Comparison of ENCODE assay signal across 9 cellular contexts in genomic region chr11:128686045-128686741, GRCh38. TPM values are rescaled to one million over a fixed set of nuclear protein-coding genes. Genes with fewer than 3 reads are reported as not detected.
DNase-seq lines count a peak whose midpoint lies in the region; ATAC-seq lines count a peak whose summit lies in the region.
"Had no signal": no experiment of that assay in that cellular context is flagged by ENCODE, and none has a peak within 500 bp of the region (broad histone marks: within the 10 kb centered on the region; RNA-seq: fewer than 3 reads in every experiment).

No MANE protein-coding gene starts in this region.

- peak overlapping the region in 2 of 3 donors; percentile 69 to 91 for H3K27ac Mint-ChIP-seq in CD4-positive, CD25-positive, alpha-beta regulatory T cell
- H3K27ac Mint-ChIP-seq in activated T-cell treated with anti-CD3 and anti-CD28 coated beads, Interleukin-2, amount 50 U/mL, for 72 hours = no peak overlapping the region

- H4K5ac ChIP-seq in mesendoderm (ENCODE audit: low read length) = no peak overlapping the region

- H3K9me3 Mint-ChIP-seq in CD4-positive, CD25-positive, alpha-beta regulatory T cell = peaks cover 0 to 8% (median 0%) of the 10 kb centered on the region in 7 donors
- H3K9me3 Mint-ChIP-seq in activated T-cell treated with anti-CD3 and anti-CD28 coated beads, Interleukin-2, amount 50 U/mL, for 72 hours = no peaks in the 10 kb centered on the region

- no peak overlapping the region for H3K27ac ChIP-seq in CD4-positive, CD25-positive, alpha-beta regulatory T cell (ENCODE audit: insufficient read depth, low read length, poor library complexity, severe bottlenecking)
- H3K27ac ChIP-seq in mesendoderm (ENCODE audit: low read depth, low read length) (no peak overlapping the region), Karpas-422 (ENCODE audit: low read length) (no peak overlapping the region)

- H3K4ac ChIP-seq in mesendoderm (ENCODE audit: low read depth, low read length) = no peak overlapping the region

- peaks cover 7 to 52% (median 20%) of the 10 kb centered on the region in 4 donors for H3K4me1 Mint-ChIP-seq in CD4-positive, CD25-positive, alpha-beta regulatory T cell
- H3K4me1 Mint-ChIP-seq in activated T-cell treated with anti-CD3 and anti-CD28 coated beads, Interleukin-2, amount 50 U/mL, for 72 hours (ENCODE audit: low read depth) = peaks cover 36% of the 10 kb centered on the region

- H4K8ac ChIP-seq in mesendoderm (ENCODE audit: low read depth, low read length) = no peak overlapping the region

- no peak overlapping the region for H2AK5ac ChIP-seq in mesendoderm (ENCODE audit: low read length)

- intact Hi-C loops in head of caudate nucleus (cut with DNase I) = no loop called here

- H3K4me2 ChIP-seq in mesendoderm (ENCODE audit: low read length) = peak overlapping the region; percentile 18
- H3K4me2 ChIP-seq in Karpas-422 (ENCODE audit: low read depth, low read length, poor library complexity, severe bottlenecking) = no peak overlapping the region

- peaks cover 68% of the 10 kb centered on the region for H3K27me3 Mint-ChIP-seq in CD4-positive, CD25-positive, alpha-beta regulatory T cell
- H3K27me3 Mint-ChIP-seq in activated T-cell treated with anti-CD3 and anti-CD28 coated beads, Interleukin-2, amount 50 U/mL, for 72 hours (ENCODE audit: low read depth) = peaks cover 52% of the 10 kb centered on the region

- H3K36me3 ChIP-seq in CD4-positive, CD25-positive, alpha-beta regulatory T cell (ENCODE audit: control insufficient read depth, insufficient read depth, low read length) = no peaks in the 10 kb centered on the region
- H3K36me3 ChIP-seq in mesendoderm (ENCODE audit: control insufficient read depth, insufficient read depth, low read length) (no peaks in the 10 kb centered on the region), Karpas-422 (ENCODE audit: insufficient read depth, low read length) (no peaks in the 10 kb centered on the region)

- H3K9ac ChIP-seq in mesendoderm (ENCODE audit: low read length) (peak overlapping the region; percentile 13), Karpas-422 (ENCODE audit: low read length) (no peak overlapping the region)

- peaks cover 29% of the 10 kb centered on the region for H3K4me1 ChIP-seq in CD4-positive, CD25-positive, alpha-beta regulatory T cell (ENCODE audit: control insufficient read depth, insufficient read depth, low read length, poor library complexity, severe bottlenecking)
- peaks cover 13% of the 10 kb centered on the region for H3K4me1 ChIP-seq in mesendoderm (ENCODE audit: control insufficient read depth, low read depth, low read length)
- no peaks in the 10 kb centered on the region for H3K4me1 ChIP-seq in Karpas-422 (ENCODE audit: low read length)

- ATAC-seq in CD4-positive, CD25-positive, alpha-beta regulatory T cell (ENCODE audit: low read depth in 2 of 2) = peak in 1 of 2 donors; percentile 33
- peak; percentile 21 for ATAC-seq in GM21786 (IDR thresholded peaks at IDR 0.05; ENCODE audit: unreplicated experiment)
- peak; percentile 33 to 37 for ATAC-seq in activated T-cell treated with anti-CD3 and anti-CD28 coated beads, Interleukin-2, amount 50 U/mL, for 72 hours (replicated peaks in 1 of 2)

- H4K20me1 ChIP-seq in Karpas-422 (ENCODE audit: insufficient read depth, low read depth, low read length) = no peaks in the 10 kb centered on the region

- H3K9me3 ChIP-seq in CD4-positive, CD25-positive, alpha-beta regulatory T cell (ENCODE audit: control insufficient read depth in 2 of 2, low read length in 2 of 2) = no peaks in the 10 kb centered on the region
- H3K9me3 ChIP-seq in Karpas-422 (ENCODE audit: low read length) = no peaks in the 10 kb centered on the region

- no peaks in the 10 kb centered on the region for H3K79me2 ChIP-seq in mesendoderm (ENCODE audit: control insufficient read depth, insufficient read depth, low read length)
- H3K79me2 ChIP-seq in Karpas-422 (ENCODE audit: low read length) = no peaks in the 10 kb centered on the region

- H2BK120ac ChIP-seq in mesendoderm (ENCODE audit: low read depth, low read length) = no peak overlapping the region

- peak in 1 of 3 donors; percentile 26 for DNase-seq in CD4-positive, CD25-positive, alpha-beta regulatory T cell
- DNase-seq in activated T-cell treated with anti-CD3 and anti-CD28 coated beads, Interleukin-2, amount 50 U/mL, for 72 hours = no peak
- DNase-seq in mesendoderm (peak; percentile 41), head of caudate nucleus (no peak), Karpas-422 (no peak), NCI-H69 (lab: John Stamatoyannopoulos, UW) (no peak), NCI-H128 (lab: John Stamatoyannopoulos, UW; ENCODE audit: unreplicated experiment) (no peak)
- DNase-seq: foreskin melanocyte had no signal

- no peak overlapping the region for H2AFZ ChIP-seq in Karpas-422 (ENCODE audit: low read length)

- no peaks in the 10 kb centered on the region for H3K9me2 ChIP-seq in Karpas-422 (replicated peaks; ENCODE audit: insufficient read depth, low read length)

- WGBS in mesendoderm (ENCODE audit: extremely low coverage, insufficient coverage, low lambda C conversion rate) = no CpG with 5 or more reads among the region's 32 CpGs

- H3K4me3 Mint-ChIP-seq in CD4-positive, CD25-positive, alpha-beta regulatory T cell = peak overlapping the region; percentile 82 to 88 (median 82)
- H3K4me3 Mint-ChIP-seq in activated T-cell treated with anti-CD3 and anti-CD28 coated beads, Interleukin-2, amount 50 U/mL, for 72 hours = peak overlapping the region; percentile 81 to 89

- H3K18ac ChIP-seq in mesendoderm (ENCODE audit: low read length) = no peak overlapping the region

- peak overlapping the region; percentile 19 for H3K4me3 ChIP-seq in CD4-positive, CD25-positive, alpha-beta regulatory T cell (ENCODE audit: low read depth, low read length)
- H3K4me3 ChIP-seq in mesendoderm (ENCODE audit: low read length) (peak overlapping the region; percentile 6), Karpas-422 (ENCODE audit: low read length) (no peak overlapping the region)

- no peaks in the 10 kb centered on the region for H3K79me1 ChIP-seq in mesendoderm (ENCODE audit: low read length)

- H3K56ac ChIP-seq in mesendoderm (ENCODE audit: low read length) = peak overlapping the region; percentile 54

- no peak overlapping the region for H2BK5ac ChIP-seq in mesendoderm (ENCODE audit: low read length)

- H3K36me3 Mint-ChIP-seq in CD4-positive, CD25-positive, alpha-beta regulatory T cell = no peaks in the 10 kb centered on the region
- H3K36me3 Mint-ChIP-seq in activated T-cell treated with anti-CD3 and anti-CD28 coated beads, Interleukin-2, amount 50 U/mL, for 72 hours (ENCODE audit: insufficient read depth in 2 of 2) = no peaks in the 10 kb centered on the region

- no peak overlapping the region for H2BK15ac ChIP-seq in mesendoderm (replicated peaks; ENCODE audit: low read depth)

- H3K23ac ChIP-seq in mesendoderm (ENCODE audit: low read length) = no peak overlapping the region

- H3K27me3 ChIP-seq in CD4-positive, CD25-positive, alpha-beta regulatory T cell (ENCODE audit: control insufficient read depth, insufficient read depth, low read length) = peaks cover 19% of the 10 kb centered on the region
- H3K27me3 ChIP-seq in mesendoderm (ENCODE audit: insufficient read depth, low read length, poor library complexity) (peaks cover 67% of the 10 kb centered on the region), Karpas-422 (ENCODE audit: low read length) (no peaks in the 10 kb centered on the region)

RNA-seq across cellular contexts. Expression of gene FLI1, which starts 7.7 kb away (rescaled TPM):
- total RNA-seq in CD4-positive, CD25-positive, alpha-beta regulatory T cell = 119 TPM
- polyA plus RNA-seq in CD4-positive, CD25-positive, alpha-beta regulatory T cell = 10 to 100 TPM; 58.0 to 72.6 (median 65.5) TPM
- total RNA-seq in activated T-cell treated with anti-CD3 and anti-CD28 coated beads, Interleukin-2, amount 50 U/mL, for 72 hours = 10 to 100 TPM; 48.6 to 58.5 TPM
- polyA plus RNA-seq in mesendoderm (2013, experiment 1 of 2) = 0.21 TPM
- polyA plus RNA-seq in mesendoderm (2013, experiment 2 of 2) = 0.25 TPM
- 2.6 and 9.4 TPM in 2 replicates for total RNA-seq in Karpas-422 (2014; rRNA removed; shearing (Covaris generic); ENCODE audit: low replicate concordance)
